1 cellular context compared by ENCODE assay signal in genomic region chr6:14129572-14129971, GRCh38.
TF ChIP-seq lines count a peak whose summit lies in the region.

No MANE protein-coding gene starts in this region.

TF ChIP-seq in K562, 482 proteins besides CTCF, POLR2A, EP300 and RAD21 (continued from another document and continues in another):
- TF ChIP-seq THAP12 (CRISPR knock-in tag; IDR thresholded peaks at IDR 0.05) = no peak
- TF ChIP-seq DIDO1 (tag; IDR thresholded peaks at IDR 0.05; ENCODE audit: low read depth) = no peak
- TF ChIP-seq ESRRA (IDR thresholded peaks at IDR 0.05; ENCODE audit: borderline replicate concordance, low read depth) = peak; percentile 67; the same call in 1 of the 2 replicates
- no peak for TF ChIP-seq SMAD1 (IDR thresholded peaks at IDR 0.05; ENCODE audit: low read depth, low read length, partially characterized antibody)
- peak; percentile 96 for TF ChIP-seq STAG1 (CRISPR knock-in tag; IDR thresholded peaks at IDR 0.05; ENCODE audit: borderline replicate concordance)
- TF ChIP-seq CTBP1 (IDR thresholded peaks at IDR 0.05; ENCODE audit: borderline replicate concordance) = peak; percentile 38; the same call in 1 of the 2 replicates
- TF ChIP-seq PBX2 (CRISPR knock-in tag; IDR thresholded peaks at IDR 0.05; ENCODE audit: low read depth) = no peak
- TF ChIP-seq PBX2 (tag; conservative IDR thresholded peaks at IDR 0.05; ENCODE audit: low read depth) = no peak
- no peak for TF ChIP-seq SMARCC2 (IDR thresholded peaks at IDR 0.05; ENCODE audit: low read depth)
- TF ChIP-seq ZNF583 (CRISPR knock-in tag; IDR thresholded peaks at IDR 0.05) = no peak
- no peak for TF ChIP-seq SAFB (IDR thresholded peaks at IDR 0.05; ENCODE audit: borderline replicate concordance, low read depth, low read length)
- TF ChIP-seq CREB5 (CRISPR knock-in tag; IDR thresholded peaks at IDR 0.05) = no peak
- TF ChIP-seq SLC30A9 (CRISPR knock-in tag; IDR thresholded peaks at IDR 0.05) = no peak
- TF ChIP-seq TFAM (CRISPR knock-in tag; conservative IDR thresholded peaks at IDR 0.05) = no peak
- TF ChIP-seq ILK (tag; IDR thresholded peaks at IDR 0.05; ENCODE audit: borderline replicate concordance, low read depth) = no peak
- no peak for TF ChIP-seq PPARD (CRISPR knock-in tag; IDR thresholded peaks at IDR 0.05)
- no peak for TF ChIP-seq PTTG1 (tag; IDR thresholded peaks at IDR 0.05; ENCODE audit: low read depth)
- TF ChIP-seq ZNF740 (CRISPR knock-in tag; IDR thresholded peaks at IDR 0.05) = no peak; the same call in 1 of the 2 replicates
- TF ChIP-seq ZNF740 (tag; IDR thresholded peaks at IDR 0.05) = no peak
- TF ChIP-seq ARID1B (IDR thresholded peaks at IDR 0.05) = peak; percentile 32
- no peak for TF ChIP-seq KLF16 (IDR thresholded peaks at IDR 0.05)
- TF ChIP-seq MAZ (CRISPR knock-in tag; conservative IDR thresholded peaks at IDR 0.05 in 1 of 2, IDR thresholded peaks at IDR 0.05 in 1 of 2) = peak in 1 of 2 experiments; percentile 52; a peak in 1 of 4 replicates
- TF ChIP-seq CCNT2 (IDR thresholded peaks at IDR 0.05; ENCODE audit: borderline replicate concordance, extremely low read depth, insufficient read length, low read depth, low read length) = no peak
- no peak for TF ChIP-seq HDAC1 (IDR thresholded peaks at IDR 0.05)
- peak; percentile 78 for TF ChIP-seq SMC3 (conservative IDR thresholded peaks at IDR 0.05; ENCODE audit: insufficient read depth, low read depth, low read length)
- no peak for TF ChIP-seq E2F4 (CRISPR knock-in tag; IDR thresholded peaks at IDR 0.05; ENCODE audit: low read depth)
- TF ChIP-seq ELK3 (CRISPR knock-in tag; IDR thresholded peaks at IDR 0.05) = no peak
- no peak for TF ChIP-seq FOXJ3 (CRISPR knock-in tag; IDR thresholded peaks at IDR 0.05)
- TF ChIP-seq HCFC1 (IDR thresholded peaks at IDR 0.05; ENCODE audit: low read depth, low read length) = no peak
- TF ChIP-seq LCOR (CRISPR knock-in tag; IDR thresholded peaks at IDR 0.05) = no peak
- peak; percentile 85 for TF ChIP-seq DEAF1 (CRISPR knock-in tag; IDR thresholded peaks at IDR 0.05)
- 0 out of 4 replicates have a peak, but pooled peaks of 1 of the 2 experiments have one; percentile 18 for TF ChIP-seq MLLT1 (IDR thresholded peaks at IDR 0.05)
- TF ChIP-seq POLR2G (IDR thresholded peaks at IDR 0.05; ENCODE audit: low read depth, low read length) = no peak
- TF ChIP-seq NFXL1 (CRISPR knock-in tag; IDR thresholded peaks at IDR 0.05) = no peak
- TF ChIP-seq NCOA6 (IDR thresholded peaks at IDR 0.05) = no peak
- no peak for TF ChIP-seq NR4A1 (CRISPR knock-in tag; IDR thresholded peaks at IDR 0.05)
- TF ChIP-seq NR4A1 (tag; IDR thresholded peaks at IDR 0.05) = no peak
- no peak for TF ChIP-seq PKNOX1 (IDR thresholded peaks at IDR 0.05)
- no peak for TF ChIP-seq ZFPM2 (CRISPR knock-in tag; IDR thresholded peaks at IDR 0.05)
- no peak for TF ChIP-seq E2F8 (IDR thresholded peaks at IDR 0.05; ENCODE audit: low read depth, partially characterized antibody)
- no peak for TF ChIP-seq ZBTB7A (IDR thresholded peaks at IDR 0.05; ENCODE audit: borderline replicate concordance, control insufficient read depth, low read depth, low read length)
- no peak for TF ChIP-seq ZBED1 (IDR thresholded peaks at IDR 0.05)
- no peak for TF ChIP-seq HNRNPH1 (optimal IDR thresholded peaks at IDR 0.05; ENCODE audit: low read depth, low read length)
- no peak for TF ChIP-seq ZNF655 (CRISPR knock-in tag; IDR thresholded peaks at IDR 0.05)
- no peak for TF ChIP-seq HEY1 (CRISPR knock-in tag; IDR thresholded peaks at IDR 0.05; ENCODE audit: borderline replicate concordance)
- no peak for TF ChIP-seq ATF7 (IDR thresholded peaks at IDR 0.05)
